ENCODE assay signal across 18 cellular contexts in the genomic region with DNA sequence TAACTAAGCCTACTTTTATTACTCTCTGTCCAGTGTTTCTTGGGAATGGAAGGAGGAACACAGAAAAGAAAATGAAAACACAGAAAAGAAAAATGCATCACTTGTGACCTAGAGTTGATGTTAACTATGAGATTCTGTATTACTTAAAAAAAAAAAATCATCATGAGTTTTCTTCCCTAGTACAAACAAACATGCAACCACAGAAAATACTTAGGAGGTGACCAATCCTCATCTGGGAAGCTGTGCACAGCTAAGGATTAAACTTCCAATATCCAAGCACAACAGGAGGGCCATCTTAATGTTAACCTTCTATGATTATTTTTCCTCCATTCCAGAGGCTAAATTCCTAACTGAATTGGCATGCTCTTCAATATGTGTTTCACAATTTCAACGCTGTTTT.
DNase-seq lines count a peak whose midpoint lies in the region; ATAC-seq and TF ChIP-seq lines count a peak whose summit lies in the region.
"Had no signal": no experiment of that assay in that cellular context is flagged by ENCODE, and none has a peak within 500 bp of the region (broad histone marks: within the 10 kb centered on the region; RNA-seq: fewer than 3 reads in every experiment).

No MANE protein-coding gene starts in this region.

- H3K27ac Mint-ChIP-seq in activated T-helper 1 cell treated with anti-CD3 and anti-CD28 coated beads, Interleukin-12 subunit alpha, Interleukin-12 subunit beta, Interleukin-2, Interleukin-4 antibody, amounts not matched to agents 30 ng/mL and 10 ng/mL and 1 ng/mL, durations not matched to agents 14 hours and 24 hours and 36 hours: no peak overlapping the region
- no peak overlapping the region for H3K27ac Mint-ChIP-seq in activated naive CD4-positive, alpha-beta T cell treated with anti-CD3 and anti-CD28 coated beads for 36 hours
- H3K27ac Mint-ChIP-seq: activated naive CD8-positive, alpha-beta T cell treated with anti-CD3 and anti-CD28 coated beads, Interleukin-2, amount 10 ng/mL, durations not matched to agents 7 days and 5 days; dendritic cell treated with granulocyte-macrophage colony-stimulating factor and Interleukin-4, amounts not matched to agents 40 ng/mL and 50 ng/mL, for 4 days had no signal

- H3K9ac ChIP-seq in IMR-90 (ENCODE audit: low read depth, low read length): no peak overlapping the region
- H3K9ac ChIP-seq: BLaER1 treated with 17β-estradiol and CSF1 and Interleukin-3, amounts not matched to agents 10 nM and 100 nM had no signal

- H2BK5ac ChIP-seq in IMR-90 (ENCODE audit: low read depth, low read length, poor library complexity, severe bottlenecking): peak overlapping the region; percentile 91

- no peak overlapping the region for H3K4me3 ChIP-seq in IMR-90 (ENCODE audit: insufficient read depth, low read depth, low read length)
- no peak overlapping the region for H3K4me3 ChIP-seq in cardiac fibroblast (replicated peaks in 1 of 2; ENCODE audit: low read depth in 2 of 2, low read length in 2 of 2)
- H3K4me3 ChIP-seq: BLaER1 treated with 17β-estradiol and CSF1 and Interleukin-3, amounts not matched to agents 10 nM and 100 nM; GM12878; pancreas; thoracic aorta had no signal

- no peaks in the 10 kb centered on the region for H3K27me3 ChIP-seq in IMR-90 (ENCODE audit: control insufficient read depth, insufficient read depth, low read length)
- H3K27me3 ChIP-seq: BLaER1 treated with 17β-estradiol and CSF1 and Interleukin-3, amounts not matched to agents 10 nM and 100 nM; foreskin keratinocyte had no signal

- H3K4ac ChIP-seq in IMR-90 (ENCODE audit: low read depth, low read length): no peak overlapping the region

- no peaks in the 10 kb centered on the region for H3K36me3 Mint-ChIP-seq in activated T-helper 1 cell treated with anti-CD3 and anti-CD28 coated beads, Interleukin-12 subunit alpha, Interleukin-12 subunit beta, Interleukin-2, Interleukin-4 antibody, amounts not matched to agents 30 ng/mL and 10 ng/mL and 1 ng/mL, durations not matched to agents 14 hours and 24 hours and 36 hours (ENCODE audit: low read depth)
- H3K36me3 Mint-ChIP-seq in activated naive CD4-positive, alpha-beta T cell treated with anti-CD3 and anti-CD28 coated beads for 36 hours (ENCODE audit: low read depth): no peaks in the 10 kb centered on the region
- H3K36me3 Mint-ChIP-seq: activated naive CD8-positive, alpha-beta T cell treated with anti-CD3 and anti-CD28 coated beads, Interleukin-2, amount 10 ng/mL, durations not matched to agents 7 days and 5 days had no signal

- no peak overlapping the region for H3K56ac ChIP-seq in IMR-90 (ENCODE audit: extremely low read depth, insufficient read depth, low read length)

- no peak overlapping the region for H2AK5ac ChIP-seq in IMR-90 (ENCODE audit: low read depth, low read length)

- dilution Hi-C loops in IMR-90 (cut with HindIII; ENCODE audit: low sequenced_read_pairs, unreplicated experiment): no loop called here

- no peak overlapping the region for H2BK15ac ChIP-seq in IMR-90 (ENCODE audit: low read depth, low read length)

- H2BK20ac ChIP-seq in IMR-90 (ENCODE audit: low read depth, low read length): no peak overlapping the region

- no peak overlapping the region for H4K91ac ChIP-seq in IMR-90 (ENCODE audit: insufficient read depth, low read depth, low read length)

- no CpG with 5 or more reads among the region's 1 CpG for WGBS in IMR-90 (ENCODE audit: extremely low coverage in 2 of 2, insufficient read length in 1 of 2), 2 experiments

- in situ Hi-C loops in IMR-90 (cut with MboI; ENCODE audit: low sequenced_read_pairs): no loop called here

- H3K4me3 Mint-ChIP-seq in activated T-helper 1 cell treated with anti-CD3 and anti-CD28 coated beads, Interleukin-12 subunit alpha, Interleukin-12 subunit beta, Interleukin-2, Interleukin-4 antibody, amounts not matched to agents 30 ng/mL and 10 ng/mL and 1 ng/mL, durations not matched to agents 14 hours and 24 hours and 36 hours: no peak overlapping the region
- H3K4me3 Mint-ChIP-seq in activated naive CD4-positive, alpha-beta T cell treated with anti-CD3 and anti-CD28 coated beads for 36 hours: no peak overlapping the region
- H3K4me3 Mint-ChIP-seq: activated naive CD8-positive, alpha-beta T cell treated with anti-CD3 and anti-CD28 coated beads, Interleukin-2, amount 10 ng/mL, durations not matched to agents 7 days and 5 days; dendritic cell treated with granulocyte-macrophage colony-stimulating factor and Interleukin-4, amounts not matched to agents 40 ng/mL and 50 ng/mL, for 4 days had no signal

- no peaks in the 10 kb centered on the region for H3K9me3 ChIP-seq in IMR-90 (ENCODE audit: control insufficient read depth, insufficient read depth, low read length)
- H3K9me3 ChIP-seq: BLaER1 treated with 17β-estradiol and CSF1 and Interleukin-3, amounts not matched to agents 10 nM and 100 nM; pancreas; thoracic aorta had no signal

- H4K20me1 ChIP-seq in IMR-90 (ENCODE audit: insufficient read depth, low read length): no peaks in the 10 kb centered on the region
- H4K20me1 ChIP-seq: BLaER1 treated with 17β-estradiol and CSF1 and Interleukin-3, amounts not matched to agents 10 nM and 100 nM had no signal

- DNase-seq in AG09319 (ENCODE audit: extremely low read depth, low read depth): peak; percentile 44
- DNase-seq in IMR-90: peak; percentile 94
- DNase-seq in cardiac fibroblast (ENCODE audit: low read depth in 2 of 2): peak; percentile 24 to 53
- DNase-seq in non-pigmented ciliary epithelial cell (ENCODE audit: low read depth): peak; percentile 82
- DNase-seq in posterior cingulate gyrus: no peak
- no peak for DNase-seq in activated T-helper 1 cell treated with anti-CD3 and anti-CD28 coated beads, Interleukin-12 subunit alpha, Interleukin-12 subunit beta, Interleukin-2, Interleukin-4 antibody, amounts not matched to agents 30 ng/mL and 10 ng/mL and 1 ng/mL, durations not matched to agents 14 hours and 24 hours and 36 hours (ENCODE audit: low spot score)
- no peak for DNase-seq in stimulated activated CD4-positive, alpha-beta T cell treated with anti-CD3 and anti-CD28 coated beads, Interleukin-2, amount 100 ng/mL, for 24 hours
- no peak for DNase-seq in activated naive CD4-positive, alpha-beta T cell treated with anti-CD3 and anti-CD28 coated beads for 36 hours
- DNase-seq: activated CD4-positive, CD25-positive, alpha-beta regulatory T cell; activated CD8-positive, alpha-beta memory T cell treated with anti-CD3 and anti-CD28 coated beads, Interleukin-2, amount 50 U/mL, for 4 hours; activated naive CD8-positive, alpha-beta T cell treated with anti-CD3 and anti-CD28 coated beads, Interleukin-2, amount 10 ng/mL, durations not matched to agents 7 days and 5 days; mesendoderm; pancreas had no signal

- TF ChIP-seq RAD21 in IMR-90 (IDR thresholded peaks at IDR 0.05; ENCODE audit: low read length): no peak

- no peak for TF ChIP-seq POLR2A in IMR-90 (IDR thresholded peaks at IDR 0.05; ENCODE audit: low read depth, low read length)

- intact Hi-C loops in IMR-90 (cut with micrococcal nuclease): loop anchor here (2.0 kb wide), 1 partner anchor 110 kb away; no protein-coding TSS in a partner anchor
- intact Hi-C loops in posterior cingulate gyrus (cut with DNase I): no loop called here
- intact Hi-C loops in activated T-helper 1 cell treated with anti-CD3 and anti-CD28 coated beads, Interleukin-12 subunit alpha, Interleukin-12 subunit beta, Interleukin-2, Interleukin-4 antibody, amounts not matched to agents 30 ng/mL and 10 ng/mL and 1 ng/mL, durations not matched to agents 14 hours and 24 hours and 36 hours (cut with micrococcal nuclease): no loop called here
- intact Hi-C loops in activated naive CD4-positive, alpha-beta T cell treated with anti-CD3 and anti-CD28 coated beads for 36 hours (cut with micrococcal nuclease): no loop called here

- no peak overlapping the region for H2BK120ac ChIP-seq in IMR-90 (ENCODE audit: low read depth, low read length)

- POLR2A ChIA-PET in IMR-90 (lab: Charles Lee; ENCODE audit: unreplicated experiment): interaction anchor here (0.6 kb wide), 1 partner anchor 494 kb away, joined by 3 read pairs; no protein-coding TSS in a partner anchor

- peak overlapping the region; percentile 85; the same call in 1 of the 2 replicates for H3K27ac ChIP-seq in IMR-90 (ENCODE audit: insufficient read depth, low read length)
- H3K27ac ChIP-seq: BLaER1 treated with 17β-estradiol and CSF1 and Interleukin-3, amounts not matched to agents 10 nM and 100 nM; foreskin keratinocyte; pancreas; thoracic aorta had no signal

- 0 out of 4 replicates have a peak, but pooled peaks cover 0 to 3% of the 10 kb centered on the region in 2 experiments for H3K79me1 ChIP-seq in IMR-90 (ENCODE audit: low read depth in 1 of 2, low read length in 2 of 2)

- H3K4me1 Mint-ChIP-seq in activated T-helper 1 cell treated with anti-CD3 and anti-CD28 coated beads, Interleukin-12 subunit alpha, Interleukin-12 subunit beta, Interleukin-2, Interleukin-4 antibody, amounts not matched to agents 30 ng/mL and 10 ng/mL and 1 ng/mL, durations not matched to agents 14 hours and 24 hours and 36 hours (ENCODE audit: low read depth): no peaks in the 10 kb centered on the region
- H3K4me1 Mint-ChIP-seq in activated naive CD4-positive, alpha-beta T cell treated with anti-CD3 and anti-CD28 coated beads for 36 hours (ENCODE audit: low read depth): no peaks in the 10 kb centered on the region
- H3K4me1 Mint-ChIP-seq: activated naive CD8-positive, alpha-beta T cell treated with anti-CD3 and anti-CD28 coated beads, Interleukin-2, amount 10 ng/mL, durations not matched to agents 7 days and 5 days had no signal

- no peak overlapping the region for H2AK9ac ChIP-seq in IMR-90 (replicated peaks; ENCODE audit: low read depth, low read length, poor library complexity)

- no peaks in the 10 kb centered on the region for H3K27me3 Mint-ChIP-seq in activated T-helper 1 cell treated with anti-CD3 and anti-CD28 coated beads, Interleukin-12 subunit alpha, Interleukin-12 subunit beta, Interleukin-2, Interleukin-4 antibody, amounts not matched to agents 30 ng/mL and 10 ng/mL and 1 ng/mL, durations not matched to agents 14 hours and 24 hours and 36 hours (ENCODE audit: insufficient read depth)
- H3K27me3 Mint-ChIP-seq in activated naive CD4-positive, alpha-beta T cell treated with anti-CD3 and anti-CD28 coated beads for 36 hours (ENCODE audit: low read depth): no peaks in the 10 kb centered on the region
- H3K27me3 Mint-ChIP-seq: activated naive CD8-positive, alpha-beta T cell treated with anti-CD3 and anti-CD28 coated beads, Interleukin-2, amount 10 ng/mL, durations not matched to agents 7 days and 5 days; dendritic cell treated with granulocyte-macrophage colony-stimulating factor and Interleukin-4, amounts not matched to agents 40 ng/mL and 50 ng/mL, for 4 days had no signal

- no peak overlapping the region for H3K14ac ChIP-seq in IMR-90 (replicated peaks; ENCODE audit: low read depth, low read length)

- no peak overlapping the region for H2AFZ ChIP-seq in IMR-90 (replicated peaks; ENCODE audit: low read length, poor library complexity)

- CTCF ChIA-PET in IMR-90 (lab: Yijun Ruan, JAX): interaction anchor here (1.0 kb wide), 1 partner anchor 26 kb away, joined by 8 read pairs; no protein-coding TSS in a partner anchor
- CTCF ChIA-PET in activated naive CD4-positive, alpha-beta T cell treated with anti-CD3 and anti-CD28 coated beads for 36 hours (lab: Charles Lee): no interaction called here

- no peak overlapping the region for H4K5ac ChIP-seq in IMR-90 (ENCODE audit: low read depth, low read length)

- no peak overlapping the region for H3K23ac ChIP-seq in IMR-90 (ENCODE audit: low read depth, low read length)

- no TSS peak for BruUV-seq in IMR-90 (replicated peaks; lab: Mats Ljungman, UMichigan)

- peaks cover 4% of the 10 kb centered on the region for H3K9me3 Mint-ChIP-seq in activated T-helper 1 cell treated with anti-CD3 and anti-CD28 coated beads, Interleukin-12 subunit alpha, Interleukin-12 subunit beta, Interleukin-2, Interleukin-4 antibody, amounts not matched to agents 30 ng/mL and 10 ng/mL and 1 ng/mL, durations not matched to agents 14 hours and 24 hours and 36 hours
- peaks cover 5% of the 10 kb centered on the region for H3K9me3 Mint-ChIP-seq in activated naive CD4-positive, alpha-beta T cell treated with anti-CD3 and anti-CD28 coated beads for 36 hours
- H3K9me3 Mint-ChIP-seq: activated naive CD8-positive, alpha-beta T cell treated with anti-CD3 and anti-CD28 coated beads, Interleukin-2, amount 10 ng/mL, durations not matched to agents 7 days and 5 days had no signal

- H3K18ac ChIP-seq in IMR-90 (ENCODE audit: low read depth, low read length): peak overlapping the region; percentile 27; the same call in 1 of the 2 replicates

- ATAC-seq in IMR-90 (ENCODE audit: low read depth): peak; percentile 97
- ATAC-seq: foreskin keratinocyte, GM12878, pancreas had no signal

- peak overlapping the region; percentile 44; the same call in 1 of the 2 replicates for H3K4me2 ChIP-seq in IMR-90 (ENCODE audit: low read depth, low read length)
- H3K4me2 ChIP-seq: BLaER1 treated with 17β-estradiol and CSF1 and Interleukin-3, amounts not matched to agents 10 nM and 100 nM had no signal

- H3K9me1 ChIP-seq in IMR-90 (ENCODE audit: insufficient read depth, low read length): peaks cover 3% of the 10 kb centered on the region

- peak overlapping the region in 1 of 2 experiments; percentile 20; a peak in 1 of 4 replicates for H4K8ac ChIP-seq in IMR-90 (ENCODE audit: low read depth in 2 of 2, low read length in 2 of 2)

- no peak for TF ChIP-seq CTCF in AG09319 (IDR thresholded peaks at IDR 0.05; ENCODE audit: low read depth, low read length)
- TF ChIP-seq CTCF in IMR-90 (conservative IDR thresholded peaks at IDR 0.05; ENCODE audit: low read depth, low read length): no peak
- TF ChIP-seq CTCF in cardiac fibroblast (IDR thresholded peaks at IDR 0.05; ENCODE audit: low read depth, low read length): no peak

- H3K4me1 ChIP-seq in IMR-90 (ENCODE audit: control insufficient read depth, insufficient read depth, low read length): peaks cover 2% of the 10 kb centered on the region
- H3K4me1 ChIP-seq: BLaER1 treated with 17β-estradiol and CSF1 and Interleukin-3, amounts not matched to agents 10 nM and 100 nM; foreskin keratinocyte; pancreas had no signal

- no peaks in the 10 kb centered on the region for H3K36me3 ChIP-seq in IMR-90 (ENCODE audit: control insufficient read depth, insufficient read depth, low read length)
- H3K36me3 ChIP-seq: BLaER1 treated with 17β-estradiol and CSF1 and Interleukin-3, amounts not matched to agents 10 nM and 100 nM; pancreas; thoracic aorta had no signal

Comparison
In these comparisons a context has a peak if more than half of its experiments do, and no peak if none do; other contexts are left out.
1. DNase-seq: peak in AG09319 (single experiment), IMR-90 (single experiment), cardiac fibroblast (2 of 2) and non-pigmented ciliary epithelial cell (single experiment); none in posterior cingulate gyrus (0 of 10), activated T-helper 1 cell treated with anti-CD3 and anti-CD28 coated beads, Interleukin-12 subunit alpha, Interleukin-12 subunit beta, Interleukin-2, Interleukin-4 antibody, amounts not matched to agents 30 ng/mL and 10 ng/mL and 1 ng/mL, durations not matched to agents 14 hours and 24 hours and 36 hours (single experiment), stimulated activated CD4-positive, alpha-beta T cell treated with anti-CD3 and anti-CD28 coated beads, Interleukin-2, amount 100 ng/mL, for 24 hours (0 of 2) and activated naive CD4-positive, alpha-beta T cell treated with anti-CD3 and anti-CD28 coated beads for 36 hours (single experiment).